Comparison of ENCODE assay signal across 24 cellular contexts in genomic region chr11:66708026-66708579, GRCh38.
"Had no signal": no experiment of that assay in that cellular context is flagged by ENCODE, and none has a peak within 500 bp of the region (broad histone marks: within the 10 kb centered on the region; RNA-seq: fewer than 3 reads in every experiment).

No MANE protein-coding gene starts in this region.

- H3K9me3 Mint-ChIP-seq: activated B cell treated with CpG ODN at 0.5 μM for 24 hours; activated CD4-positive, alpha-beta T cell treated with anti-CD3 and anti-CD28 coated beads, Interleukin-2, amount 10 ng/mL, durations not matched to agents 24 days and 14 days; activated T-cell treated with anti-CD3 and anti-CD28 coated beads, Interleukin-2, amount 50 U/mL, for 24 hours; activated T-helper 1 cell treated with anti-CD3 and anti-CD28 coated beads, Interleukin-12 subunit alpha, Interleukin-12 subunit beta, Interleukin-2, Interleukin-4 antibody, amounts not matched to agents 30 ng/mL and 10 ng/mL and 1 ng/mL, durations not matched to agents 14 hours and 24 hours and 36 hours; brain; central memory CD8-positive, alpha-beta T cell; T-cell had no signal

- H3K36me3 Mint-ChIP-seq: activated CD8-positive, alpha-beta memory T cell treated with anti-CD3 and anti-CD28 coated beads, Interleukin-2, amount 10 ng/mL, durations not matched to agents 7 days and 5 days; activated naive CD8-positive, alpha-beta T cell; T-cell had no signal

- H3K27me3 Mint-ChIP-seq: activated B cell treated with CpG ODN at 0.5 μM for 24 hours; activated CD4-positive, alpha-beta T cell treated with anti-CD3 and anti-CD28 coated beads, Interleukin-2, amount 10 ng/mL, durations not matched to agents 24 days and 14 days; activated CD8-positive, alpha-beta memory T cell treated with anti-CD3 and anti-CD28 coated beads, Interleukin-2, amount 10 ng/mL, durations not matched to agents 7 days and 5 days; activated naive CD8-positive, alpha-beta T cell; activated T-cell treated with anti-CD3 and anti-CD28 coated beads, Interleukin-2, amount 50 U/mL, for 24 hours; brain had no signal

- ATAC-seq: activated CD8-positive, alpha-beta memory T cell treated with anti-CD3 and anti-CD28 coated beads, Interleukin-2, amount 10 ng/mL, durations not matched to agents 7 days and 5 days; T-cell had no signal

- DNase-seq: activated B cell treated with CpG ODN at 0.5 μM for 24 hours; activated CD4-positive, alpha-beta T cell treated with anti-CD3 and anti-CD28 coated beads for 1 hour; activated CD4-positive, alpha-beta T cell treated with anti-CD3 and anti-CD28 coated beads, Interleukin-2, amount 10 ng/mL, durations not matched to agents 24 days and 14 days; activated CD4-positive, alpha-beta T cell treated with anti-CD3 and anti-CD28 coated beads, Interleukin-2, amount 50 U/mL, for 48 hours; activated CD8-positive, alpha-beta memory T cell treated with anti-CD3 and anti-CD28 coated beads, Interleukin-2, amount 10 ng/mL, durations not matched to agents 7 days and 5 days; activated effector memory CD4-positive, alpha-beta T cell treated with anti-CD3 and anti-CD28 coated beads, Interleukin-2, amount 50 U/mL, for 16 hours; activated naive CD4-positive, alpha-beta T cell treated with Interleukin-2 at 50 U/mL for 16 hours; activated T-cell treated with anti-CD3 and anti-CD28 coated beads, Interleukin-2, amount 50 U/mL, for 24 hours; amygdala; Kasumi-1; NCI-H1048; NCI-H146; NCI-H187 treated with DMSO at 0.1 percent for 48 hours; NCI-H2081 treated with DMSO at 0.1 percent for 48 hours; NCI-H446; NCI-H524; SIG-M5; T-cell; T-helper 2 cell; T1000 had no signal

- H3K4me3 Mint-ChIP-seq: activated B cell treated with CpG ODN at 0.5 μM for 24 hours; activated CD4-positive, alpha-beta T cell treated with anti-CD3 and anti-CD28 coated beads, Interleukin-2, amount 10 ng/mL, durations not matched to agents 24 days and 14 days; activated CD8-positive, alpha-beta memory T cell treated with anti-CD3 and anti-CD28 coated beads, Interleukin-2, amount 10 ng/mL, durations not matched to agents 7 days and 5 days; activated naive CD8-positive, alpha-beta T cell; activated T-cell treated with anti-CD3 and anti-CD28 coated beads, Interleukin-2, amount 50 U/mL, for 24 hours; activated T-helper 1 cell treated with anti-CD3 and anti-CD28 coated beads, Interleukin-12 subunit alpha, Interleukin-12 subunit beta, Interleukin-2, Interleukin-4 antibody, amounts not matched to agents 30 ng/mL and 10 ng/mL and 1 ng/mL, durations not matched to agents 14 hours and 24 hours and 36 hours; brain; central memory CD8-positive, alpha-beta T cell; T-cell had no signal

- H3K4me1 Mint-ChIP-seq: activated B cell treated with CpG ODN at 0.5 μM for 24 hours; activated CD4-positive, alpha-beta T cell treated with anti-CD3 and anti-CD28 coated beads, Interleukin-2, amount 10 ng/mL, durations not matched to agents 24 days and 14 days; brain; central memory CD8-positive, alpha-beta T cell had no signal

- H3K27ac Mint-ChIP-seq: activated B cell treated with CpG ODN at 0.5 μM for 24 hours; activated CD4-positive, alpha-beta T cell treated with anti-CD3 and anti-CD28 coated beads, Interleukin-2, amount 10 ng/mL, durations not matched to agents 24 days and 14 days; activated CD8-positive, alpha-beta memory T cell treated with anti-CD3 and anti-CD28 coated beads, Interleukin-2, amount 10 ng/mL, durations not matched to agents 7 days and 5 days; activated naive CD8-positive, alpha-beta T cell; activated T-cell treated with anti-CD3 and anti-CD28 coated beads, Interleukin-2, amount 50 U/mL, for 24 hours; activated T-helper 1 cell treated with anti-CD3 and anti-CD28 coated beads, Interleukin-12 subunit alpha, Interleukin-12 subunit beta, Interleukin-2, Interleukin-4 antibody, amounts not matched to agents 30 ng/mL and 10 ng/mL and 1 ng/mL, durations not matched to agents 14 hours and 24 hours and 36 hours; T-cell had no signal
